ENCODE assay signal across 1 cellular context in the genomic region with DNA sequence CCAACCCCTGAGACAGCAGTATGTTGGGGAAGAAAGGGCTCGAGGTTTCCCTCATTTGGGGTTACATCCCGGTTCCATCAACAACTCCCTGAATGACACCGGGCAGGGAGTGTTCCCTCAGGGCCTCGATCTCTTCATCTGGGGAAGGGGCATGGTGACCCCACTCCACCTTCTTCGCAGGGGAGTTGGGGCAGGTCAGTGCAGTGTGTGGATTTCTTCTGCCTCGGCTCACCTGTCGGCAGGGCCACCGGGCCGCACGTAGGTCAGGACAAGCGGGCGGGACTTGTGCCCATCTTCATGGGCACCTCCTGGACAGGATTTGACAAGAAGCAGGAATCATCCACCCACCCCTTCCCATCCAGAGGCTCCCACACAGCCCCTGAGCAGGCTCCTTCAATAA.
TF ChIP-seq lines count a peak whose summit lies in the region.

No MANE protein-coding gene starts in this region.

TF ChIP-seq in HepG2, 621 proteins besides CTCF, POLR2A, EP300 and RAD21:
- TF ChIP-seq ZNF691 (CRISPR knock-in tag; IDR thresholded peaks at IDR 0.05; ENCODE audit: borderline replicate concordance, low read depth), result no peak
- TF ChIP-seq, protein P1, sequence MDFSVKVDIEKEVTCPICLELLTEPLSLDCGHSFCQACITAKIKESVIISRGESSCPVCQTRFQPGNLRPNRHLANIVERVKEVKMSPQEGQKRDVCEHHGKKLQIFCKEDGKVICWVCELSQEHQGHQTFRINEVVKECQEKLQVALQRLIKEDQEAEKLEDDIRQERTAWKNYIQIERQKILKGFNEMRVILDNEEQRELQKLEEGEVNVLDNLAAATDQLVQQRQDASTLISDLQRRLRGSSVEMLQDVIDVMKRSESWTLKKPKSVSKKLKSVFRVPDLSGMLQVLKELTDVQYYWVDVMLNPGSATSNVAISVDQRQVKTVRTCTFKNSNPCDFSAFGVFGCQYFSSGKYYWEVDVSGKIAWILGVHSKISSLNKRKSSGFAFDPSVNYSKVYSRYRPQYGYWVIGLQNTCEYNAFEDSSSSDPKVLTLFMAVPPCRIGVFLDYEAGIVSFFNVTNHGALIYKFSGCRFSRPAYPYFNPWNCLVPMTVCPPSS (IDR thresholded peaks at IDR 0.05), result no peak
- no peak for TF ChIP-seq SMYD3 (CRISPR knock-in tag; IDR thresholded peaks at IDR 0.05)
- no peak for TF ChIP-seq NBN (conservative IDR thresholded peaks at IDR 0.05)
- no peak for TF ChIP-seq XBP1 (CRISPR knock-in tag; IDR thresholded peaks at IDR 0.05)
- no peak for TF ChIP-seq REL (CRISPR knock-in tag; conservative IDR thresholded peaks at IDR 0.05)
- no peak for TF ChIP-seq THAP11 (CRISPR knock-in tag; IDR thresholded peaks at IDR 0.05)
- no peak for TF ChIP-seq ZNF703 (CRISPR knock-in tag; IDR thresholded peaks at IDR 0.05; ENCODE audit: borderline replicate concordance)
- TF ChIP-seq, protein P2, sequence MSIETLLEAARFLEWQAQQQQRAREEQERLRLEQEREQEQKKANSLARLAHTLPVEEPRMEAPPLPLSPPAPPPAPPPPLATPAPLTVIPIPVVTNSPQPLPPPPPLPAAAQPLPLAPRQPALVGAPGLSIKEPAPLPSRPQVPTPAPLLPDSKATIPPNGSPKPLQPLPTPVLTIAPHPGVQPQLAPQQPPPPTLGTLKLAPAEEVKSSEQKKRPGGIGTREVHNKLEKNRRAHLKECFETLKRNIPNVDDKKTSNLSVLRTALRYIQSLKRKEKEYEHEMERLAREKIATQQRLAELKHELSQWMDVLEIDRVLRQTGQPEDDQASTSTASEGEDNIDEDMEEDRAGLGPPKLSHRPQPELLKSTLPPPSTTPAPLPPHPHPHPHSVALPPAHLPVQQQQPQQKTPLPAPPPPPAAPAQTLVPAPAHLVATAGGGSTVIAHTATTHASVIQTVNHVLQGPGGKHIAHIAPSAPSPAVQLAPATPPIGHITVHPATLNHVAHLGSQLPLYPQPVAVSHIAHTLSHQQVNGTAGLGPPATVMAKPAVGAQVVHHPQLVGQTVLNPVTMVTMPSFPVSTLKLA (IDR thresholded peaks at IDR 0.05), result no peak
- TF ChIP-seq SCMH1 (CRISPR knock-in tag; IDR thresholded peaks at IDR 0.05; ENCODE audit: borderline replicate concordance), result no peak
TF ChIP-seq in HepG2: peak in this region for 0.
